Comparison of ENCODE assay signal across 10 cellular contexts in genomic region chr3:185942907-185943306, GRCh38. TPM values are rescaled to one million over a fixed set of nuclear protein-coding genes. Genes with fewer than 3 reads are reported as not detected.
DNase-seq lines count a peak whose midpoint lies in the region; ATAC-seq and TF ChIP-seq lines count a peak whose summit lies in the region.
"Had no signal": no experiment of that assay in that cellular context is flagged by ENCODE, and none has a peak within 500 bp of the region (broad histone marks: within the 10 kb centered on the region; RNA-seq: fewer than 3 reads in every experiment).

No MANE protein-coding gene starts in this region.

- no peaks in the 10 kb centered on the region for H3K27me3 ChIP-seq in KMS-11 (ENCODE audit: insufficient read depth, low read depth)
- no peaks in the 10 kb centered on the region for H3K27me3 ChIP-seq in endodermal cell (ENCODE audit: control insufficient read depth, insufficient read depth, low read length, poor library complexity, severe bottlenecking)

- no peak for TF ChIP-seq CTCF in KMS-11 (conservative IDR thresholded peaks at IDR 0.05; ENCODE audit: low read depth, low read length)
- no peak for TF ChIP-seq CTCF in endodermal cell (conservative IDR thresholded peaks at IDR 0.05)

- peaks cover 7% of the 10 kb centered on the region for H3K9me3 Mint-ChIP-seq in endodermal cell
- no peaks in the 10 kb centered on the region for H3K9me3 Mint-ChIP-seq in stimulated activated effector memory CD8-positive, alpha-beta T cell treated with anti-CD3 and anti-CD28 coated beads, Interleukin-12 subunit alpha, Interleukin-12 subunit beta, amount 100 ng/mL, for 72 hours
- peaks cover 4% of the 10 kb centered on the region for H3K9me3 Mint-ChIP-seq in activated T-helper 1 cell treated with anti-CD3 and anti-CD28 coated beads, Interleukin-12 subunit alpha, Interleukin-12 subunit beta, Interleukin-2, Interleukin-4 antibody, amounts not matched to agents 30 ng/mL and 10 ng/mL and 1 ng/mL, durations not matched to agents 14 hours and 24 hours and 36 hours

- intact Hi-C loops in activated T-helper 1 cell treated with anti-CD3 and anti-CD28 coated beads, Interleukin-12 subunit alpha, Interleukin-12 subunit beta, Interleukin-2, Interleukin-4 antibody, amounts not matched to agents 30 ng/mL and 10 ng/mL and 1 ng/mL, durations not matched to agents 14 hours and 24 hours and 36 hours (cut with micrococcal nuclease), result loop anchor here (1.0 to 2.0 kb wide), 3 partner anchors 34 to 674 kb away; no protein-coding TSS in a partner anchor

- peak overlapping the region; percentile 72 for H2AFZ ChIP-seq in KMS-11 (ENCODE audit: low read depth)

- ATAC-seq in GM18870 (IDR thresholded peaks at IDR 0.05; ENCODE audit: unreplicated experiment) (peak; percentile 11), GM18867 (IDR thresholded peaks at IDR 0.05; ENCODE audit: unreplicated experiment) (no peak), GM19324 (IDR thresholded peaks at IDR 0.05; ENCODE audit: low FRiP score, unreplicated experiment) (no peak)
- ATAC-seq in stimulated activated effector memory CD8-positive, alpha-beta T cell treated with anti-CD3 and anti-CD28 coated beads, Interleukin-12 subunit alpha, Interleukin-12 subunit beta, amount 100 ng/mL, for 72 hours, result peak; percentile 3

- no peaks in the 10 kb centered on the region for H3K4me1 Mint-ChIP-seq in endodermal cell
- H3K4me1 Mint-ChIP-seq in stimulated activated effector memory CD8-positive, alpha-beta T cell treated with anti-CD3 and anti-CD28 coated beads, Interleukin-12 subunit alpha, Interleukin-12 subunit beta, amount 100 ng/mL, for 72 hours, result peaks cover 21% of the 10 kb centered on the region
- H3K4me1 Mint-ChIP-seq in activated T-helper 1 cell treated with anti-CD3 and anti-CD28 coated beads, Interleukin-12 subunit alpha, Interleukin-12 subunit beta, Interleukin-2, Interleukin-4 antibody, amounts not matched to agents 30 ng/mL and 10 ng/mL and 1 ng/mL, durations not matched to agents 14 hours and 24 hours and 36 hours (ENCODE audit: low read depth), result peaks cover 25% of the 10 kb centered on the region

- no peak overlapping the region for H3K4me3 Mint-ChIP-seq in endodermal cell
- no peak overlapping the region for H3K4me3 Mint-ChIP-seq in stimulated activated effector memory CD8-positive, alpha-beta T cell treated with anti-CD3 and anti-CD28 coated beads, Interleukin-12 subunit alpha, Interleukin-12 subunit beta, amount 100 ng/mL, for 72 hours
- no peak overlapping the region for H3K4me3 Mint-ChIP-seq in activated T-helper 1 cell treated with anti-CD3 and anti-CD28 coated beads, Interleukin-12 subunit alpha, Interleukin-12 subunit beta, Interleukin-2, Interleukin-4 antibody, amounts not matched to agents 30 ng/mL and 10 ng/mL and 1 ng/mL, durations not matched to agents 14 hours and 24 hours and 36 hours
- H3K4me3 Mint-ChIP-seq: activated naive CD8-positive, alpha-beta T cell treated with anti-CD3 and anti-CD28 coated beads for 36 hours had no signal

- peaks cover 3% of the 10 kb centered on the region for H3K27me3 Mint-ChIP-seq in endodermal cell (ENCODE audit: insufficient read depth)
- peaks cover 14% of the 10 kb centered on the region for H3K27me3 Mint-ChIP-seq in activated T-helper 1 cell treated with anti-CD3 and anti-CD28 coated beads, Interleukin-12 subunit alpha, Interleukin-12 subunit beta, Interleukin-2, Interleukin-4 antibody, amounts not matched to agents 30 ng/mL and 10 ng/mL and 1 ng/mL, durations not matched to agents 14 hours and 24 hours and 36 hours (ENCODE audit: insufficient read depth)

- H4K20me1 ChIP-seq in KMS-11 (ENCODE audit: insufficient read depth), result no peaks in the 10 kb centered on the region

- H3K4me1 ChIP-seq in KMS-11 (ENCODE audit: low read depth, poor library complexity, severe bottlenecking) (peaks cover 22% of the 10 kb centered on the region), endodermal cell (ENCODE audit: control insufficient read depth, insufficient read depth, low read length) (peaks cover 3% of the 10 kb centered on the region)

- H3K9ac ChIP-seq in KMS-11 (peak overlapping the region; percentile 23; the same call in 1 of the 2 replicates), endodermal cell (ENCODE audit: extremely low read depth, low read length, poor library complexity, severe bottlenecking) (no peak overlapping the region)

- H3K27ac ChIP-seq in KMS-11 (peak overlapping the region; percentile 46), endodermal cell (ENCODE audit: low read depth, low read length) (no peak overlapping the region)

- no peaks in the 10 kb centered on the region for H3K9me3 ChIP-seq in endodermal cell (ENCODE audit: control insufficient read depth, low read length)

- DNase-seq in endodermal cell (peak; percentile 57), DMS114 treated with DMSO at 0.1 percent for 48 hours (lab: John Stamatoyannopoulos, UW; ENCODE audit: unreplicated experiment) (no peak)
- no peak for DNase-seq in stimulated activated effector memory CD8-positive, alpha-beta T cell treated with anti-CD3 and anti-CD28 coated beads, Interleukin-12 subunit alpha, Interleukin-12 subunit beta, amount 100 ng/mL, for 72 hours (ENCODE audit: low spot score in 2 of 2)
- DNase-seq in activated T-helper 1 cell treated with anti-CD3 and anti-CD28 coated beads, Interleukin-12 subunit alpha, Interleukin-12 subunit beta, Interleukin-2, Interleukin-4 antibody, amounts not matched to agents 30 ng/mL and 10 ng/mL and 1 ng/mL, durations not matched to agents 14 hours and 24 hours and 36 hours (ENCODE audit: low spot score), result no peak
- DNase-seq: NCI-H1048 had no signal

- peaks cover 4% of the 10 kb centered on the region for H3K36me3 Mint-ChIP-seq in endodermal cell (ENCODE audit: low read depth)
- H3K36me3 Mint-ChIP-seq in stimulated activated effector memory CD8-positive, alpha-beta T cell treated with anti-CD3 and anti-CD28 coated beads, Interleukin-12 subunit alpha, Interleukin-12 subunit beta, amount 100 ng/mL, for 72 hours, result peaks cover 5% of the 10 kb centered on the region
- peaks cover 3% of the 10 kb centered on the region for H3K36me3 Mint-ChIP-seq in activated T-helper 1 cell treated with anti-CD3 and anti-CD28 coated beads, Interleukin-12 subunit alpha, Interleukin-12 subunit beta, Interleukin-2, Interleukin-4 antibody, amounts not matched to agents 30 ng/mL and 10 ng/mL and 1 ng/mL, durations not matched to agents 14 hours and 24 hours and 36 hours (ENCODE audit: low read depth)

- H3K79me2 ChIP-seq in KMS-11 (ENCODE audit: insufficient read depth, low read depth), result no peaks in the 10 kb centered on the region; the same call in 1 of the 2 replicates

- no peak overlapping the region for H3K27ac Mint-ChIP-seq in endodermal cell
- H3K27ac Mint-ChIP-seq in stimulated activated effector memory CD8-positive, alpha-beta T cell treated with anti-CD3 and anti-CD28 coated beads, Interleukin-12 subunit alpha, Interleukin-12 subunit beta, amount 100 ng/mL, for 72 hours, result no peak overlapping the region
- no peak overlapping the region for H3K27ac Mint-ChIP-seq in activated T-helper 1 cell treated with anti-CD3 and anti-CD28 coated beads, Interleukin-12 subunit alpha, Interleukin-12 subunit beta, Interleukin-2, Interleukin-4 antibody, amounts not matched to agents 30 ng/mL and 10 ng/mL and 1 ng/mL, durations not matched to agents 14 hours and 24 hours and 36 hours
- H3K27ac Mint-ChIP-seq: activated naive CD8-positive, alpha-beta T cell treated with anti-CD3 and anti-CD28 coated beads for 36 hours had no signal

- H3K4me2 ChIP-seq in KMS-11, result peak overlapping the region; percentile 65

- WGBS in endodermal cell (ENCODE audit: insufficient coverage in 1 of 2, insufficient read length in 1 of 2), 2 experiments, result 85 to 91% methylated on average over 4 of the region's 4 CpGs

- H3K4me3 ChIP-seq in KMS-11 (IDR thresholded peaks at IDR 0.05; ENCODE audit: insufficient read depth, low read depth, low read length), result no peak overlapping the region
- H3K4me3 ChIP-seq in endodermal cell (ENCODE audit: low read length), result no peak overlapping the region

- H3K36me3 ChIP-seq in KMS-11 (ENCODE audit: insufficient read depth) (no peaks in the 10 kb centered on the region), endodermal cell (ENCODE audit: control insufficient read depth, insufficient read depth, low read length) (no peaks in the 10 kb centered on the region)

RNA-seq across cellular contexts. Expression of gene TRA2B, which starts 5.1 kb away (rescaled TPM):
- 100 to 1,000 TPM; 222 to 230 TPM for total RNA-seq in endodermal cell
- polyA plus RNA-seq in endodermal cell (2013, experiment 1 of 2), result 259 TPM
- polyA plus RNA-seq in endodermal cell (2013, experiment 2 of 2), result 232 TPM
- 279 and 312 TPM in 2 replicates for total RNA-seq in activated T-helper 1 cell treated with anti-CD3 and anti-CD28 coated beads, Interleukin-12 subunit alpha, Interleukin-12 subunit beta, Interleukin-2, Interleukin-4 antibody, amounts not matched to agents 30 ng/mL and 10 ng/mL and 1 ng/mL, durations not matched to agents 14 hours and 24 hours and 36 hours

Comparison
In these comparisons a context has a peak if more than half of its experiments do, and no peak if none do; other contexts are left out.
1. ATAC-seq: peak in GM18870 (single experiment) and stimulated activated effector memory CD8-positive, alpha-beta T cell treated with anti-CD3 and anti-CD28 coated beads, Interleukin-12 subunit alpha, Interleukin-12 subunit beta, amount 100 ng/mL, for 72 hours (single experiment); none in GM18867 (single experiment) and GM19324 (single experiment).